In genomic region chr1:37323486-37324377, GRCh38 we compare ENCODE assay signal across 8 cellular contexts.
DNase-seq lines count a peak whose midpoint lies in the region; ATAC-seq and TF ChIP-seq lines count a peak whose summit lies in the region.

No MANE protein-coding gene starts in this region.

- ATAC-seq in GM21825 (IDR thresholded peaks at IDR 0.05; ENCODE audit: unreplicated experiment) = no peak

- no peaks in the 10 kb centered on the region for H3K79me2 ChIP-seq in OCI-LY7 (ENCODE audit: insufficient read depth, low read depth, low read length)

- no TSS peak for BruUV-seq in OCI-LY7 (replicated peaks; lab: Mats Ljungman, UMichigan)

- H3K9me3 ChIP-seq in BE2C (no peaks in the 10 kb centered on the region), OCI-LY7 (ENCODE audit: low read length) (no peaks in the 10 kb centered on the region)

- H3K9me2 ChIP-seq in OCI-LY7 (ENCODE audit: insufficient read depth, low read length) = no peaks in the 10 kb centered on the region

- DNase-seq in BE2C (peak; percentile 20), OCI-LY7 (ENCODE audit: low spot score) (peak; percentile 54), epithelial cell of esophagus (ENCODE audit: low read depth) (peak; percentile 16), NCI-H1105 treated with DMSO at 0.1 percent for 48 hours (lab: John Stamatoyannopoulos, UW) (no peak), cerebellar nuclear complex (lab: John Stamatoyannopoulos, UW) (no peak)
- DNase-seq in stimulated activated CD4-positive, alpha-beta T cell treated with anti-CD3 and anti-CD28 coated beads, Interleukin-4, amount 100 ng/mL, for 24 hours = peak; percentile 12

- no peak overlapping the region for H2AFZ ChIP-seq in OCI-LY7 (ENCODE audit: low read length)

- H3K27me3 ChIP-seq in BE2C = no peaks in the 10 kb centered on the region

- CTCF ChIA-PET in OCI-LY7 (lab: Charles Lee; ENCODE audit: unreplicated experiment) = interaction anchor here (1.2 kb wide), 1 partner anchor 807 kb away, joined by 3 read pairs; no protein-coding TSS in a partner anchor

- TF ChIP-seq CTCF in BE2C (IDR thresholded peaks at IDR 0.05; ENCODE audit: low read depth, low read length) (peak; percentile 65), GM12872 (IDR thresholded peaks at IDR 0.05; ENCODE audit: insufficient read depth, low read depth, low read length) (peak; percentile 84), OCI-LY7 (conservative IDR thresholded peaks at IDR 0.05; ENCODE audit: low read length) (peak; percentile 91), epithelial cell of esophagus (IDR thresholded peaks at IDR 0.05; ENCODE audit: insufficient read depth, low read depth, low read length, missing control alignments) (peak; percentile 50)

- no peaks in the 10 kb centered on the region for H3K36me3 ChIP-seq in BE2C
- no peaks in the 10 kb centered on the region for H3K36me3 ChIP-seq in OCI-LY7 (ENCODE audit: insufficient read depth, low read length)

- H3K4me1 ChIP-seq in BE2C (no peaks in the 10 kb centered on the region; the same call in 1 of the 2 replicates), OCI-LY7 (ENCODE audit: insufficient read depth, low read length, poor library complexity, severe bottlenecking) (no peaks in the 10 kb centered on the region)

- no peaks in the 10 kb centered on the region for H4K20me1 ChIP-seq in OCI-LY7 (ENCODE audit: insufficient read depth, low read length)

- H3K27ac ChIP-seq in OCI-LY7 (ENCODE audit: low read depth, low read length, poor library complexity, severe bottlenecking) = no peak overlapping the region

- POLR2A ChIA-PET in OCI-LY7 (lab: Charles Lee) = interaction anchor here (0.7 kb wide), 1 partner anchor 144 kb away, joined by 3 read pairs; no protein-coding TSS in a partner anchor

- H3K4me2 ChIP-seq in OCI-LY7 (ENCODE audit: low read length) = no peak overlapping the region

- intact Hi-C loops in OCI-LY7 (cut with micrococcal nuclease; ENCODE audit: unreplicated experiment) = loop anchor here (1.0 to 5.0 kb wide), 5 partner anchors 42 to 620 kb away; no protein-coding TSS in a partner anchor

- H3K4me3 ChIP-seq in BE2C (ENCODE audit: low read depth, low read length) (no peak overlapping the region), OCI-LY7 (ENCODE audit: low read depth, low read length, poor library complexity, severe bottlenecking) (no peak overlapping the region), epithelial cell of esophagus (ENCODE audit: low read length) (no peak overlapping the region)

Comparison
In these comparisons a context has a peak if more than half of its experiments do, and no peak if none do; other contexts are left out.
1. DNase-seq: peak in BE2C (single experiment), OCI-LY7 (single experiment), epithelial cell of esophagus (single experiment) and stimulated activated CD4-positive, alpha-beta T cell treated with anti-CD3 and anti-CD28 coated beads, Interleukin-4, amount 100 ng/mL, for 24 hours (single experiment); none in NCI-H1105 treated with DMSO at 0.1 percent for 48 hours (single experiment) and cerebellar nuclear complex (0 of 2).
2. Peak in every context shown above with its lines, with median percentiles within 50 percentile points of each other: CTCF ChIP-seq.